In genomic region chr17:37441369-37442014, GRCh38 we compare ENCODE assay signal across 2 cellular contexts.
TF ChIP-seq lines count a peak whose summit lies in the region.

No MANE protein-coding gene starts in this region.

TF ChIP-seq in IMR-90, 13 proteins besides CTCF, POLR2A, EP300 and RAD21:
- TF ChIP-seq CEBPB (IDR thresholded peaks at IDR 0.05; ENCODE audit: low read depth, low read length) (peak; percentile 29; the same call in 1 of the 2 replicates), FOS (IDR thresholded peaks at IDR 0.05; ENCODE audit: low read depth, low read length) (0 out of 2 replicates have a peak, but pooled peaks have one; percentile 13), BHLHE40 (IDR thresholded peaks at IDR 0.05; ENCODE audit: low read depth, low read length) (peak; percentile 50)

TF ChIP-seq in endothelial cell of umbilical vein, 7 proteins besides CTCF, POLR2A, EP300 and RAD21:
- peak; percentile 39 for TF ChIP-seq FOS (IDR thresholded peaks at IDR 0.05; ENCODE audit: borderline replicate concordance, insufficient read depth, low read length)
